1 cellular context compared by ENCODE assay signal in genomic region chr17:51118330-51119195, GRCh38.
A peak's percentile ranks its signal among the peaks of the same experiment; 100 is the strongest.
TF ChIP-seq lines count a peak whose summit lies in the region.

No MANE protein-coding gene starts in this region.

TF ChIP-seq in HepG2, 621 proteins besides CTCF, POLR2A, EP300 and RAD21 (continued from another document):
- TF ChIP-seq, protein P1, sequence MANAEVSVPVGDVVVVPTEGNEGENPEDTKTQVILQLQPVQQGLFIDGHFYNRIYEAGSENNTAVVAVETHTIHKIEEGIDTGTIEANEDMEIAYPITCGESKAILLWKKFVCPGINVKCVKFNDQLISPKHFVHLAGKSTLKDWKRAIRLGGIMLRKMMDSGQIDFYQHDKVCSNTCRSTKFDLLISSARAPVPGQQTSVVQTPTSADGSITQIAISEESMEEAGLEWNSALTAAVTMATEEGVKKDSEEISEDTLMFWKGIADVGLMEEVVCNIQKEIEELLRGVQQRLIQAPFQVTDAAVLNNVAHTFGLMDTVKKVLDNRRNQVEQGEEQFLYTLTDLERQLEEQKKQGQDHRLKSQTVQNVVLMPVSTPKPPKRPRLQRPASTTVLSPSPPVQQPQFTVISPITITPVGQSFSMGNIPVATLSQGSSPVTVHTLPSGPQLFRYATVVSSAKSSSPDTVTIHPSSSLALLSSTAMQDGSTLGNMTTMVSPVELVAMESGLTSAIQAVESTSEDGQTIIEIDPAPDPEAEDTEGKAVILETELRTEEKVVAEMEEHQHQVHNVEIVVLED (CRISPR knock-in tag; IDR thresholded peaks at IDR 0.05; ENCODE audit: borderline replicate concordance) = peak; percentile 36; the same call in 1 of the 2 replicates
- TF ChIP-seq ZNF414 (CRISPR knock-in tag; IDR thresholded peaks at IDR 0.05) (no peak), DBP (CRISPR knock-in tag; IDR thresholded peaks at IDR 0.05; ENCODE audit: not compliant biosample characterization) (peak; percentile 44), FOSL2 (CRISPR knock-in tag; IDR thresholded peaks at IDR 0.05) (0 out of 2 replicates have a peak, but pooled peaks have one; percentile 26), FOSL1 (CRISPR knock-in tag; IDR thresholded peaks at IDR 0.05; ENCODE audit: borderline replicate concordance) (no peak), ZSCAN9 (CRISPR knock-in tag; IDR thresholded peaks at IDR 0.05; ENCODE audit: borderline replicate concordance) (no peak), HNF4A (CRISPR knock-in tag; IDR thresholded peaks at IDR 0.05) (no peak), HIVEP1 (CRISPR knock-in tag; IDR thresholded peaks at IDR 0.05) (no peak), ZFP36L2 (CRISPR knock-in tag; IDR thresholded peaks at IDR 0.05) (no peak), NR2F6 (IDR thresholded peaks at IDR 0.05) (peak; percentile 79), NR2F6 (CRISPR knock-in tag; IDR thresholded peaks at IDR 0.05) (peak; percentile 52; the same call in 1 of the 2 replicates), CREB1 (IDR thresholded peaks at IDR 0.05) (no peak), CREB1 (CRISPR knock-in tag; IDR thresholded peaks at IDR 0.05) (no peak), ISL2 (CRISPR knock-in tag; IDR thresholded peaks at IDR 0.05) (no peak), ZFP82 (CRISPR knock-in tag; IDR thresholded peaks at IDR 0.05; ENCODE audit: borderline replicate concordance) (no peak), TRIM24 (CRISPR knock-in tag; IDR thresholded peaks at IDR 0.05) (no peak), MTF1 (CRISPR knock-in tag; IDR thresholded peaks at IDR 0.05) (no peak), ZMAT5 (CRISPR knock-in tag; IDR thresholded peaks at IDR 0.05; ENCODE audit: borderline replicate concordance, low read depth) (no peak), ZNF772 (CRISPR knock-in tag; IDR thresholded peaks at IDR 0.05) (0 out of 2 replicates have a peak, but pooled peaks have one; percentile 28), ZNF792 (CRISPR knock-in tag; IDR thresholded peaks at IDR 0.05) (0 out of 2 replicates have a peak, but pooled peaks have one; percentile 19), ZNF335 (CRISPR knock-in tag; IDR thresholded peaks at IDR 0.05) (no peak), MED13 (CRISPR knock-in tag; IDR thresholded peaks at IDR 0.05) (no peak), ZNF605 (CRISPR knock-in tag; IDR thresholded peaks at IDR 0.05) (peak; percentile 65; the same call in 1 of the 2 replicates), HES4 (CRISPR knock-in tag; IDR thresholded peaks at IDR 0.05; ENCODE audit: borderline replicate concordance) (no peak), ZNF891 (CRISPR knock-in tag; IDR thresholded peaks at IDR 0.05) (no peak), ZNF530 (CRISPR knock-in tag; IDR thresholded peaks at IDR 0.05; ENCODE audit: low read depth) (no peak), ZFY (CRISPR knock-in tag; IDR thresholded peaks at IDR 0.05) (no peak), PITX1 (CRISPR knock-in tag; IDR thresholded peaks at IDR 0.05) (peak; percentile 44; the same call in 1 of the 2 replicates), ZSCAN31 (CRISPR knock-in tag; IDR thresholded peaks at IDR 0.05; ENCODE audit: low read depth) (no peak), BHLHE40 (IDR thresholded peaks at IDR 0.05; ENCODE audit: low read length) (peak; percentile 91), RXRA (CRISPR knock-in tag; IDR thresholded peaks at IDR 0.05) (peak; percentile 15; the same call in 1 of the 2 replicates), MXI1 (IDR thresholded peaks at IDR 0.05; ENCODE audit: borderline replicate concordance, low read depth, low read length) (peak; percentile 51; the same call in 1 of the 3 replicates), CREM (IDR thresholded peaks at IDR 0.05) (0 out of 2 replicates have a peak, but pooled peaks have one; percentile 13), CREM (CRISPR knock-in tag; IDR thresholded peaks at IDR 0.05) (no peak), THRA (CRISPR knock-in tag; IDR thresholded peaks at IDR 0.05; ENCODE audit: borderline replicate concordance) (peak; percentile 81; the same call in 1 of the 2 replicates), ZNF747 (CRISPR knock-in tag; IDR thresholded peaks at IDR 0.05; ENCODE audit: borderline replicate concordance) (no peak), SOX13 (IDR thresholded peaks at IDR 0.05) (no peak), SOX13 (CRISPR knock-in tag; conservative IDR thresholded peaks at IDR 0.05 in 1 of 2, IDR thresholded peaks at IDR 0.05 in 1 of 2) (peak in 1 of 2 experiments; percentile 50; a peak in 1 of 4 replicates), RARG (CRISPR knock-in tag; IDR thresholded peaks at IDR 0.05; ENCODE audit: low read depth) (no peak), NFIC (IDR thresholded peaks at IDR 0.05; ENCODE audit: low read length) (peak; percentile 88), TARDBP (CRISPR knock-in tag; IDR thresholded peaks at IDR 0.05) (peak; percentile 50; the same call in 1 of the 2 replicates), ZNF501 (CRISPR knock-in tag; IDR thresholded peaks at IDR 0.05) (no peak), FOXA3 (CRISPR knock-in tag; IDR thresholded peaks at IDR 0.05) (peak; percentile 71; the same call in 1 of the 2 replicates), NR2C2 (CRISPR knock-in tag; IDR thresholded peaks at IDR 0.05; ENCODE audit: borderline replicate concordance) (peak; percentile 94)
- TF ChIP-seq, protein P2, sequence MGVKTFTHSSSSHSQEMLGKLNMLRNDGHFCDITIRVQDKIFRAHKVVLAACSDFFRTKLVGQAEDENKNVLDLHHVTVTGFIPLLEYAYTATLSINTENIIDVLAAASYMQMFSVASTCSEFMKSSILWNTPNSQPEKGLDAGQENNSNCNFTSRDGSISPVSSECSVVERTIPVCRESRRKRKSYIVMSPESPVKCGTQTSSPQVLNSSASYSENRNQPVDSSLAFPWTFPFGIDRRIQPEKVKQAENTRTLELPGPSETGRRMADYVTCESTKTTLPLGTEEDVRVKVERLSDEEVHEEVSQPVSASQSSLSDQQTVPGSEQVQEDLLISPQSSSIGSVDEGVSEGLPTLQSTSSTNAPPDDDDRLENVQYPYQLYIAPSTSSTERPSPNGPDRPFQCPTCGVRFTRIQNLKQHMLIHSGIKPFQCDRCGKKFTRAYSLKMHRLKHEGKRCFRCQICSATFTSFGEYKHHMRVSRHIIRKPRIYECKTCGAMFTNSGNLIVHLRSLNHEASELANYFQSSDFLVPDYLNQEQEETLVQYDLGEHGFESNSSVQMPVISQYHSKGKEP (CRISPR knock-in tag; IDR thresholded peaks at IDR 0.05) = no peak
- TF ChIP-seq, protein P3, sequence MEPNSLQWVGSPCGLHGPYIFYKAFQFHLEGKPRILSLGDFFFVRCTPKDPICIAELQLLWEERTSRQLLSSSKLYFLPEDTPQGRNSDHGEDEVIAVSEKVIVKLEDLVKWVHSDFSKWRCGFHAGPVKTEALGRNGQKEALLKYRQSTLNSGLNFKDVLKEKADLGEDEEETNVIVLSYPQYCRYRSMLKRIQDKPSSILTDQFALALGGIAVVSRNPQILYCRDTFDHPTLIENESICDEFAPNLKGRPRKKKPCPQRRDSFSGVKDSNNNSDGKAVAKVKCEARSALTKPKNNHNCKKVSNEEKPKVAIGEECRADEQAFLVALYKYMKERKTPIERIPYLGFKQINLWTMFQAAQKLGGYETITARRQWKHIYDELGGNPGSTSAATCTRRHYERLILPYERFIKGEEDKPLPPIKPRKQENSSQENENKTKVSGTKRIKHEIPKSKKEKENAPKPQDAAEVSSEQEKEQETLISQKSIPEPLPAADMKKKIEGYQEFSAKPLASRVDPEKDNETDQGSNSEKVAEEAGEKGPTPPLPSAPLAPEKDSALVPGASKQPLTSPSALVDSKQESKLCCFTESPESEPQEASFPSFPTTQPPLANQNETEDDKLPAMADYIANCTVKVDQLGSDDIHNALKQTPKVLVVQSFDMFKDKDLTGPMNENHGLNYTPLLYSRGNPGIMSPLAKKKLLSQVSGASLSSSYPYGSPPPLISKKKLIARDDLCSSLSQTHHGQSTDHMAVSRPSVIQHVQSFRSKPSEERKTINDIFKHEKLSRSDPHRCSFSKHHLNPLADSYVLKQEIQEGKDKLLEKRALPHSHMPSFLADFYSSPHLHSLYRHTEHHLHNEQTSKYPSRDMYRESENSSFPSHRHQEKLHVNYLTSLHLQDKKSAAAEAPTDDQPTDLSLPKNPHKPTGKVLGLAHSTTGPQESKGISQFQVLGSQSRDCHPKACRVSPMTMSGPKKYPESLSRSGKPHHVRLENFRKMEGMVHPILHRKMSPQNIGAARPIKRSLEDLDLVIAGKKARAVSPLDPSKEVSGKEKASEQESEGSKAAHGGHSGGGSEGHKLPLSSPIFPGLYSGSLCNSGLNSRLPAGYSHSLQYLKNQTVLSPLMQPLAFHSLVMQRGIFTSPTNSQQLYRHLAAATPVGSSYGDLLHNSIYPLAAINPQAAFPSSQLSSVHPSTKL (CRISPR knock-in tag; IDR thresholded peaks at IDR 0.05) = peak; percentile 43
